Comparison of ENCODE assay signal across 23 cellular contexts in genomic region chr13:20000062-20000552, GRCh38.
"Had no signal": no experiment of that assay in that cellular context is flagged by ENCODE, and none has a peak within 500 bp of the region (broad histone marks: within the 10 kb centered on the region; RNA-seq: fewer than 3 reads in every experiment).

No MANE protein-coding gene starts in this region.

- H3K36me3 ChIP-seq: prostate gland had no signal

- H3K4me3 Mint-ChIP-seq: activated CD8-positive, alpha-beta memory T cell treated with anti-CD3 and anti-CD28 coated beads, Interleukin-2, amount 10 ng/mL, durations not matched to agents 7 days and 5 days; neural progenitor cell had no signal

- H3K27me3 Mint-ChIP-seq: activated CD8-positive, alpha-beta memory T cell treated with anti-CD3 and anti-CD28 coated beads, Interleukin-2, amount 10 ng/mL, durations not matched to agents 7 days and 5 days had no signal

- H3K4me2 ChIP-seq: neural progenitor cell had no signal

- H3K27ac ChIP-seq: neural progenitor cell, prostate gland, right atrium auricular region, tibial artery had no signal

- ATAC-seq: activated CD8-positive, alpha-beta memory T cell treated with anti-CD3 and anti-CD28 coated beads, Interleukin-2, amount 10 ng/mL, durations not matched to agents 7 days and 5 days; activated naive CD4-positive, alpha-beta T cell treated with anti-CD3 and anti-CD28 coated beads, Interleukin-2, amount 50 U/mL, for 72 hours; left lobe of liver; stimulated activated naive CD8-positive, alpha-beta T cell treated with anti-CD3 and anti-CD28 coated beads, Interleukin-15, Interleukin-2, amounts not matched to agents 100 U/mL and 50 U/mL, for 24 hours had no signal

- H2AFZ ChIP-seq: neural progenitor cell had no signal

- FAIRE-seq: colon, keratinocyte had no signal

- H3K9me3 ChIP-seq: prostate gland, right atrium auricular region, tibial artery had no signal

- H3K27ac Mint-ChIP-seq: activated CD8-positive, alpha-beta memory T cell treated with anti-CD3 and anti-CD28 coated beads, Interleukin-2, amount 10 ng/mL, durations not matched to agents 7 days and 5 days; activated naive CD4-positive, alpha-beta T cell treated with anti-CD3 and anti-CD28 coated beads, Interleukin-2, amount 50 U/mL, for 72 hours; neural progenitor cell had no signal

- H3K4me1 Mint-ChIP-seq: neural progenitor cell had no signal

- H3K27me3 ChIP-seq: dorsolateral prefrontal cortex, neural progenitor cell, right atrium auricular region, tibial artery had no signal

- H3K9me3 Mint-ChIP-seq: activated naive CD4-positive, alpha-beta T cell treated with anti-CD3 and anti-CD28 coated beads, Interleukin-2, amount 50 U/mL, for 72 hours had no signal

- H3K4me3 ChIP-seq: dorsolateral prefrontal cortex, lung, neural progenitor cell, prostate gland, right atrium auricular region, tibial artery had no signal

- DNase-seq: activated CD4-positive, alpha-beta T cell treated with anti-CD3 and anti-CD28 coated beads, Interleukin-2, amount 50 U/mL, for 4 hours; activated CD4-positive, CD25-positive, alpha-beta regulatory T cell treated with anti-CD3 and anti-CD28 coated beads, Interleukin-2, amount 50 U/mL, for 72 hours; activated CD8-positive, alpha-beta memory T cell treated with anti-CD3 and anti-CD28 coated beads, Interleukin-2, amount 10 ng/mL, durations not matched to agents 7 days and 5 days; activated gamma-delta T cell treated with Interleukin-2 at 50 U/mL for 16 hours; activated T-cell treated with anti-CD3 and anti-CD28 coated beads, Interleukin-2, amount 50 U/mL, for 1 hour; amniotic stem cell; dorsolateral prefrontal cortex; foreskin melanocyte; midbrain; stimulated activated CD4-positive, alpha-beta T cell treated with anti-CD3 and anti-CD28 coated beads, Interleukin-12 subunit alpha, Interleukin-12 subunit beta, amount 100 ng/mL, for 4 hours; stimulated activated CD4-positive, alpha-beta T cell treated with anti-CD3 and anti-CD28 coated beads, Interleukin-2, amount 100 ng/mL, for 24 hours; stimulated activated naive CD8-positive, alpha-beta T cell treated with anti-CD3 and anti-CD28 coated beads, Interleukin-15, Interleukin-2, amounts not matched to agents 100 U/mL and 50 U/mL, for 24 hours; substantia nigra; T-helper 1 cell; tibial artery had no signal
